ENCODE assay signal across 15 cellular contexts in genomic region chr12:43789941-43790340, GRCh38. TPM values are rescaled to one million over a fixed set of nuclear protein-coding genes. Genes with fewer than 3 reads are reported as not detected.
A peak's percentile ranks its signal among the peaks of the same experiment; 100 is the strongest.
DNase-seq lines count a peak whose midpoint lies in the region; TF ChIP-seq lines count a peak whose summit lies in the region.
"Had no signal": no experiment of that assay in that cellular context is flagged by ENCODE, and none has a peak within 500 bp of the region (broad histone marks: within the 10 kb centered on the region; RNA-seq: fewer than 3 reads in every experiment).

No MANE protein-coding gene starts in this region.

- H3K36me3 ChIP-seq in endodermal cell (ENCODE audit: control insufficient read depth, insufficient read depth, low read length), result peaks cover 8% of the 10 kb centered on the region
- H3K36me3 ChIP-seq: prostate gland had no signal

- H3K4me3 Mint-ChIP-seq in endodermal cell (no peak overlapping the region), neural crest cell (no peak overlapping the region)
- H3K4me3 Mint-ChIP-seq: mesothelial cell of epicardium had no signal

- no peaks in the 10 kb centered on the region for H3K9me3 Mint-ChIP-seq in endodermal cell
- no peaks in the 10 kb centered on the region for H3K9me3 Mint-ChIP-seq in neural crest cell
- H3K9me3 Mint-ChIP-seq: mesothelial cell of epicardium had no signal

- no peaks in the 10 kb centered on the region for H3K27me3 ChIP-seq in endodermal cell (ENCODE audit: control insufficient read depth, insufficient read depth, low read length, poor library complexity, severe bottlenecking)

- peak overlapping the region; percentile 37 for H3K27ac Mint-ChIP-seq in endodermal cell
- H3K27ac Mint-ChIP-seq in neural crest cell (ENCODE audit: unreplicated experiment), result peak overlapping the region; percentile 60
- H3K27ac Mint-ChIP-seq: mesothelial cell of epicardium had no signal

- peak; percentile 13 for DNase-seq in DMS79 treated with DMSO at 0.1 percent for 48 hours (lab: John Stamatoyannopoulos, UW)
- no peak for DNase-seq in DMS79 (lab: John Stamatoyannopoulos, UW)
- peak; percentile 48 to 78 for DNase-seq in NCI-H446 (lab: John Stamatoyannopoulos, UW)
- no peak for DNase-seq in endodermal cell
- no peak for DNase-seq in neural crest cell (ENCODE audit: low read depth, low spot score)
- DNase-seq in GM19240 (ENCODE audit: insufficient read length, low spot score), result no peak
- no peak for DNase-seq in effector CD8-positive, alpha-beta T cell (lab: John Stamatoyannopoulos, UW)
- no peak for DNase-seq in iPS-NIHi7 (ENCODE audit: extremely low spot score)
- DNase-seq: activated naive CD4-positive, alpha-beta T cell treated with anti-CD3 and anti-CD28 coated beads, Interleukin-2, amount 50 U/mL, for 16 hours; cortex of kidney; hippocampal formation; NCI-H1417 treated with DMSO at 0.1 percent for 48 hours; stimulated activated CD4-positive, alpha-beta T cell treated with anti-CD3 and anti-CD28 coated beads, Interleukin-4, amount 100 ng/mL, for 1 hour had no signal

- no peak overlapping the region for H3K4me3 ChIP-seq in endodermal cell (ENCODE audit: low read length)
- H3K4me3 ChIP-seq: prostate gland had no signal

- H3K9ac ChIP-seq in endodermal cell (ENCODE audit: extremely low read depth, low read length, poor library complexity, severe bottlenecking), result no peak overlapping the region

- no peak for TF ChIP-seq CTCF in endodermal cell (conservative IDR thresholded peaks at IDR 0.05)
- no peak for TF ChIP-seq CTCF in neural crest cell (conservative IDR thresholded peaks at IDR 0.05)

- H3K27me3 Mint-ChIP-seq in endodermal cell (ENCODE audit: insufficient read depth) (no peaks in the 10 kb centered on the region), neural crest cell (ENCODE audit: low read depth) (no peaks in the 10 kb centered on the region)

- H3K9me3 ChIP-seq in endodermal cell (ENCODE audit: control insufficient read depth, low read length), result no peaks in the 10 kb centered on the region
- H3K9me3 ChIP-seq: prostate gland had no signal

- no peaks in the 10 kb centered on the region for H3K4me1 ChIP-seq in endodermal cell (ENCODE audit: control insufficient read depth, insufficient read depth, low read length)
- H3K4me1 ChIP-seq: prostate gland had no signal

- H3K36me3 Mint-ChIP-seq in endodermal cell (ENCODE audit: low read depth), result peaks cover 6% of the 10 kb centered on the region
- H3K36me3 Mint-ChIP-seq in neural crest cell (ENCODE audit: low read depth), result peaks cover 9% of the 10 kb centered on the region

- H3K27ac ChIP-seq in endodermal cell (ENCODE audit: low read depth, low read length), result no peak overlapping the region
- H3K27ac ChIP-seq: prostate gland had no signal

- no peaks in the 10 kb centered on the region for H3K4me1 Mint-ChIP-seq in endodermal cell
- H3K4me1 Mint-ChIP-seq in neural crest cell, result no peaks in the 10 kb centered on the region
- H3K4me1 Mint-ChIP-seq: mesothelial cell of epicardium had no signal

RNA-seq across cellular contexts. Expression of gene TWF1, which starts 16.2 kb away (rescaled TPM):
- 10 to 100 TPM; 25.1 to 28.0 TPM for total RNA-seq in endodermal cell
- polyA plus RNA-seq in endodermal cell (2013, experiment 1 of 2), result 50.2 TPM
- polyA plus RNA-seq in endodermal cell (2013, experiment 2 of 2), result 48.9 TPM
- total RNA-seq in neural crest cell, result 42.9 and 43.4 TPM in 2 replicates

RNA-seq across cellular contexts. Expression of gene IRAK4, which starts 31.2 kb away (rescaled TPM):
- 1 to 10 TPM; 5.9 to 9.2 TPM for total RNA-seq in endodermal cell
- polyA plus RNA-seq in endodermal cell (2013, experiment 1 of 2), result 9.2 TPM
- polyA plus RNA-seq in endodermal cell (2013, experiment 2 of 2), result 10.5 TPM
- total RNA-seq in neural crest cell, result 4.1 and 5.4 TPM in 2 replicates

RNA-seq across cellular contexts. Expression of gene PUS7L, which starts 31.4 kb away (rescaled TPM):
- total RNA-seq in endodermal cell, result 10 to 100 TPM; 15.2 to 23.6 TPM
- polyA plus RNA-seq in endodermal cell (2013, experiment 1 of 2), result 10.7 TPM
- polyA plus RNA-seq in endodermal cell (2013, experiment 2 of 2), result 15.3 TPM
- 7.8 and 10.6 TPM in 2 replicates for total RNA-seq in neural crest cell

RNA-seq across cellular contexts. Expression of gene TMEM117, which starts 45.9 kb away (rescaled TPM):
- 1 to 10 TPM in 1 of 2 donors, under 1 TPM in 1; 0.79 to 1.4 TPM for total RNA-seq in endodermal cell
- 2.6 TPM for polyA plus RNA-seq in endodermal cell (2013, experiment 1 of 2)
- polyA plus RNA-seq in endodermal cell (2013, experiment 2 of 2), result 3.1 TPM
- total RNA-seq in neural crest cell, result 7.3 and 7.6 TPM in 2 replicates

Comparison
In these comparisons a context has a peak if more than half of its experiments do, and no peak if none do; other contexts are left out.
1. DNase-seq: peak in DMS79 treated with DMSO at 0.1 percent for 48 hours (single experiment) and NCI-H446 (2 of 2); none in DMS79 (single experiment), endodermal cell (single experiment), neural crest cell (single experiment), GM19240 (single experiment), effector CD8-positive, alpha-beta T cell (single experiment) and iPS-NIHi7 (single experiment).